In genomic region chr7:139728203-139728602, GRCh38 we compare ENCODE assay signal across 27 cellular contexts. TPM values are rescaled to one million over a fixed set of nuclear protein-coding genes. Genes with fewer than 3 reads are reported as not detected.
DNase-seq lines count a peak whose midpoint lies in the region; ATAC-seq, FAIRE-seq and TF ChIP-seq lines count a peak whose summit lies in the region.
"Had no signal": no experiment of that assay in that cellular context is flagged by ENCODE, and none has a peak within 500 bp of the region (broad histone marks: within the 10 kb centered on the region; RNA-seq: fewer than 3 reads in every experiment).

No MANE protein-coding gene starts in this region.

- H3K36me3 ChIP-seq in liver (ENCODE audit: control insufficient read depth in 4 of 4, insufficient read depth in 3 of 4, low read depth in 1 of 4, low read length in 3 of 4): no peaks in the 10 kb centered on the region
- H3K36me3 ChIP-seq in HepG2 (replicated peaks in 1 of 2; ENCODE audit: control insufficient read depth in 1 of 2, insufficient read depth in 2 of 2, low read length in 2 of 2): peaks cover 4 to 25% of the 10 kb centered on the region in 2 experiments; a peak in 3 of 5 replicates
- no peaks in the 10 kb centered on the region for H3K36me3 ChIP-seq in neural progenitor cell
- H3K36me3 ChIP-seq: BE2C, prostate gland, thoracic aorta had no signal

- no peaks in the 10 kb centered on the region for H3K9me3 Mint-ChIP-seq in chondrocyte (ENCODE audit: low read depth)
- no peaks in the 10 kb centered on the region for H3K9me3 Mint-ChIP-seq in natural killer cell
- H3K9me3 Mint-ChIP-seq in neural progenitor cell: peaks cover 12% of the 10 kb centered on the region
- H3K9me3 Mint-ChIP-seq: activated naive CD4-positive, alpha-beta T cell treated with anti-CD3 and anti-CD28 coated beads, Interleukin-2, amount 50 U/mL, for 24 hours; activated T-helper 1 cell treated with anti-CD3 and anti-CD28 coated beads, Interleukin-12 subunit alpha, Interleukin-12 subunit beta, Interleukin-2, Interleukin-4 antibody, amounts not matched to agents 30 ng/mL and 10 ng/mL and 1 ng/mL, durations not matched to agents 14 hours and 24 hours and 36 hours had no signal

- peak overlapping the region; percentile 12 to 15 for H3K27ac ChIP-seq in liver (ENCODE audit: low read depth in 1 of 2, low read length in 2 of 2)
- no peak overlapping the region for H3K27ac ChIP-seq in HepG2 (ENCODE audit: extremely low read length, insufficient read depth, low read length)
- no peak overlapping the region for H3K27ac ChIP-seq in neural progenitor cell
- H3K27ac ChIP-seq: prostate gland had no signal

- FAIRE-seq in HepG2 (lab: Jason Lieb, UNC): no peak
- FAIRE-seq: G401.6, RCC 7860 had no signal

- H3K79me2 ChIP-seq in HepG2 (ENCODE audit: insufficient read depth, low read length) (peaks cover 80% of the 10 kb centered on the region), neural progenitor cell (ENCODE audit: low read depth) (peaks cover 40% of the 10 kb centered on the region)

- peaks cover 6% of the 10 kb centered on the region for H3K36me3 Mint-ChIP-seq in chondrocyte (ENCODE audit: low read depth)
- no peaks in the 10 kb centered on the region for H3K36me3 Mint-ChIP-seq in natural killer cell
- H3K36me3 Mint-ChIP-seq in neural progenitor cell: peaks cover 37% of the 10 kb centered on the region

- H3K4me1 ChIP-seq in liver (ENCODE audit: control insufficient read depth in 4 of 4, insufficient read depth in 4 of 4, low read length in 3 of 4) (peaks cover 13 to 72% (median 61%) of the 10 kb centered on the region in 4 donors), HepG2 (ENCODE audit: insufficient read depth, low read length) (peaks cover 63% of the 10 kb centered on the region), neural progenitor cell (peaks cover 20% of the 10 kb centered on the region)
- H3K4me1 ChIP-seq: BE2C had no signal

- in situ Hi-C loops in HepG2 (cut with HindIII; ENCODE audit: extremely low pct_ligation_motif_present, low pct_unique_long_range_greater_than_20kb): no loop called here

- TF ChIP-seq CTCF in liver (IDR thresholded peaks at IDR 0.05; ENCODE audit: low read depth, low read length, missing input control) (no peak), HepG2 (CRISPR knock-in tag; IDR thresholded peaks at IDR 0.05) (no peak), chondrocyte (IDR thresholded peaks at IDR 0.05) (no peak), natural killer cell (IDR thresholded peaks at IDR 0.05) (no peak), neural progenitor cell (IDR thresholded peaks at IDR 0.05) (no peak)

- no peak for TF ChIP-seq RAD21 in liver (IDR thresholded peaks at IDR 0.05)
- no peak for TF ChIP-seq RAD21 in HepG2 (CRISPR knock-in tag; IDR thresholded peaks at IDR 0.05)

- TF ChIP-seq EP300 in HepG2 (IDR thresholded peaks at IDR 0.05; ENCODE audit: low read depth in 2 of 2, low read length in 2 of 2) (no peak), HepG2 (CRISPR knock-in tag; IDR thresholded peaks at IDR 0.05; ENCODE audit: borderline replicate concordance) (no peak)

- H4K20me1 ChIP-seq in HepG2 (ENCODE audit: insufficient read depth, low read length) (peaks cover 18% of the 10 kb centered on the region), neural progenitor cell (ENCODE audit: low read depth) (peaks cover 34% of the 10 kb centered on the region)

- H3K4me2 ChIP-seq in HepG2 (ENCODE audit: low read depth, low read length): no peak overlapping the region
- no peak overlapping the region for H3K4me2 ChIP-seq in neural progenitor cell

- intact Hi-C loops in HepG2 (cut with micrococcal nuclease; ENCODE audit: unreplicated experiment) (no loop called here), natural killer cell (cut with micrococcal nuclease) (loop anchor here (5.0 to 10.0 kb wide), 2 partner anchors 39 to 83 kb away; no protein-coding TSS in a partner anchor)

- H2AFZ ChIP-seq in HepG2 (ENCODE audit: low read length) (no peak overlapping the region), neural progenitor cell (replicated peaks) (no peak overlapping the region)

- CTCF ChIA-PET in HepG2 (lab: Yijun Ruan, JAX; ENCODE audit: low intra/inter-chr PET ratio, low total read pairs): no interaction called here

- POLR2A ChIA-PET in HepG2 (lab: Yijun Ruan, JAX): no interaction called here

- H3K4me1 Mint-ChIP-seq in chondrocyte (ENCODE audit: low read depth) (peaks cover 79% of the 10 kb centered on the region), natural killer cell (peaks cover 77 to 84% of the 10 kb centered on the region in 2 donors), neural progenitor cell (peaks cover 2% of the 10 kb centered on the region)

- H3K4me3 Mint-ChIP-seq in chondrocyte (ENCODE audit: unreplicated experiment) (no peak overlapping the region), natural killer cell (no peak overlapping the region), neural progenitor cell (no peak overlapping the region)
- H3K4me3 Mint-ChIP-seq: activated naive CD4-positive, alpha-beta T cell treated with anti-CD3 and anti-CD28 coated beads, Interleukin-2, amount 50 U/mL, for 24 hours; activated T-helper 1 cell treated with anti-CD3 and anti-CD28 coated beads, Interleukin-12 subunit alpha, Interleukin-12 subunit beta, Interleukin-2, Interleukin-4 antibody, amounts not matched to agents 30 ng/mL and 10 ng/mL and 1 ng/mL, durations not matched to agents 14 hours and 24 hours and 36 hours had no signal

- no peaks in the 10 kb centered on the region for H3K27me3 ChIP-seq in liver (ENCODE audit: control insufficient read depth in 4 of 4, insufficient read depth in 4 of 4, low read length in 3 of 4)
- no peaks in the 10 kb centered on the region for H3K27me3 ChIP-seq in HepG2 (ENCODE audit: control insufficient read depth in 1 of 2, insufficient read depth in 2 of 2, low read length in 2 of 2)
- no peaks in the 10 kb centered on the region for H3K27me3 ChIP-seq in neural progenitor cell
- H3K27me3 ChIP-seq: BE2C had no signal

- H3K27ac Mint-ChIP-seq in chondrocyte (ENCODE audit: unreplicated experiment) (peak overlapping the region; percentile 27), natural killer cell (peak overlapping the region; percentile 57 to 83), neural progenitor cell (no peak overlapping the region)
- H3K27ac Mint-ChIP-seq: activated naive CD4-positive, alpha-beta T cell treated with anti-CD3 and anti-CD28 coated beads, Interleukin-2, amount 50 U/mL, for 24 hours; activated T-helper 1 cell treated with anti-CD3 and anti-CD28 coated beads, Interleukin-12 subunit alpha, Interleukin-12 subunit beta, Interleukin-2, Interleukin-4 antibody, amounts not matched to agents 30 ng/mL and 10 ng/mL and 1 ng/mL, durations not matched to agents 14 hours and 24 hours and 36 hours had no signal

- H3K4me3 ChIP-seq in liver (ENCODE audit: low read depth in 1 of 3, low read length in 3 of 3) (no peak overlapping the region), HepG2 (replicated peaks in 1 of 3; ENCODE audit: insufficient read depth in 1 of 3, low read depth in 2 of 3, low read length in 3 of 3) (no peak overlapping the region), neural progenitor cell (no peak overlapping the region)
- H3K4me3 ChIP-seq: prostate gland, thoracic aorta had no signal

- H3F3A ChIP-seq in neural progenitor cell (ENCODE audit: low read depth): peaks cover 12% of the 10 kb centered on the region

- BruUV-seq in HepG2 (replicated peaks; lab: Mats Ljungman, UMichigan): no TSS peak

- no peak for TF ChIP-seq POLR2A in HepG2 (IDR thresholded peaks at IDR 0.05; ENCODE audit: insufficient read depth in 1 of 2, low read depth in 2 of 2, low read length in 2 of 2)

- 95% methylated on average over 1 of the region's 1 CpG for WGBS in liver
- WGBS in HepG2 (ENCODE audit: low lambda C conversion rate): no CpG with 5 or more reads among the region's 1 CpG

- DNase-seq in HepG2 (ENCODE audit: low spot score) (no peak), chondrocyte (ENCODE audit: low spot score) (no peak), natural killer cell (no peak), OCI-M2 (lab: John Stamatoyannopoulos, UW; ENCODE audit: unreplicated experiment) (no peak), neural progenitor cell (ENCODE audit: low spot score) (no peak)
- DNase-seq: activated CD4-positive, alpha-beta T cell treated with anti-CD3 and anti-CD28 coated beads, Interleukin-2, amount 50 U/mL, for 48 hours; BE2C; caudate nucleus; COR-L47; dermis blood vessel endothelial cell; DMS53; H7; kidney glomerular epithelial cell; NCI-H1105 treated with DMSO at 0.1 percent for 48 hours; NCI-H2029; NCI-H526; stimulated activated naive CD8-positive, alpha-beta T cell treated with anti-CD3 and anti-CD28 coated beads, Interleukin-15, Interleukin-2, amounts not matched to agents 100 U/mL and 50 U/mL, for 24 hours had no signal

- no peak for ATAC-seq in HepG2
- ATAC-seq in natural killer cell: no peak
- no peak for ATAC-seq in GM18519 (IDR thresholded peaks at IDR 0.05; ENCODE audit: low FRiP score, unreplicated experiment)
- no peak for ATAC-seq in HG03342 (IDR thresholded peaks at IDR 0.05; ENCODE audit: unreplicated experiment)
- ATAC-seq: activated CD4-positive, CD25-positive, alpha-beta regulatory T cell treated with anti-CD3 and anti-CD28 coated beads, Interleukin-2, amount 50 U/mL, for 24 hours; stimulated activated naive CD8-positive, alpha-beta T cell treated with anti-CD3 and anti-CD28 coated beads, Interleukin-15, Interleukin-2, amounts not matched to agents 100 U/mL and 50 U/mL, for 24 hours had no signal

- H3K9ac ChIP-seq in liver (ENCODE audit: low read depth in 1 of 2, low read length in 2 of 2) (no peak overlapping the region), HepG2 (ENCODE audit: insufficient read depth, low read depth, low read length) (no peak overlapping the region), neural progenitor cell (no peak overlapping the region)

- H3K9me3 ChIP-seq in liver (ENCODE audit: control insufficient read depth in 4 of 4, low read length in 3 of 4) (no peaks in the 10 kb centered on the region), HepG2 (ENCODE audit: low read length) (no peaks in the 10 kb centered on the region), neural progenitor cell (ENCODE audit: low read depth) (no peaks in the 10 kb centered on the region)
- H3K9me3 ChIP-seq: BE2C, prostate gland, thoracic aorta had no signal

- H3K27me3 Mint-ChIP-seq in chondrocyte (ENCODE audit: low read depth) (no peaks in the 10 kb centered on the region), natural killer cell (ENCODE audit: low read depth in 2 of 2) (no peaks in the 10 kb centered on the region), neural progenitor cell (ENCODE audit: insufficient read depth, low read depth) (peaks cover 2% of the 10 kb centered on the region)
- H3K27me3 Mint-ChIP-seq: activated naive CD4-positive, alpha-beta T cell treated with anti-CD3 and anti-CD28 coated beads, Interleukin-2, amount 50 U/mL, for 24 hours had no signal

RNA-seq across cellular contexts. Expression of gene HIPK2, which starts 49.6 kb away (rescaled TPM):
- total RNA-seq in liver (10 to 100 TPM; 13.1 to 48.8 TPM), HepG2 (2016; rRNA removed; fragmentation: Illumina TruSeq; extraction: Trizol) (14.4 and 25.9 TPM in 2 replicates), chondrocyte (71.2 to 75.6 TPM (median 72.3 TPM) in 3 replicates), natural killer cell (100 to 1,000 TPM; 127 to 145 (median 144) TPM), neural progenitor cell (ENCODE audit: low replicate concordance) (12.8 and 14.2 TPM in 2 replicates)
- polyA plus RNA-seq in liver (10 to 100 TPM; 15.1 to 18.1 TPM), HepG2 (2011; rRNA removed) (17.0 and 20.2 TPM in 2 replicates)
- 38.1 and 38.4 TPM in 2 replicates for total RNA-seq in HepG2 (2016; cell fraction: cytosol; rRNA removed; fragmentation: Illumina TruSeq; extraction: Trizol; ENCODE audit: low read depth)
- total RNA-seq in HepG2 (2016; cell fraction: insoluble cytoplasmic fraction; rRNA removed; fragmentation: Illumina TruSeq; extraction: Trizol): 13.8 and 20.2 TPM in 2 replicates
- 26.7 and 27.9 TPM in 2 replicates for total RNA-seq in HepG2 (2016; cell fraction: membrane; rRNA removed; fragmentation: Illumina TruSeq; extraction: Trizol)
- total RNA-seq in HepG2 (2016; cell fraction: nucleus; rRNA removed; fragmentation: Illumina TruSeq; extraction: Trizol): 19.7 and 24.5 TPM in 2 replicates
- 11.5 and 11.7 TPM in 2 replicates for polyA plus RNA-seq in HepG2 (2011; cell fraction: cytosol; rRNA removed)
- 34.6 and 39.9 TPM in 2 replicates for polyA plus RNA-seq in HepG2 (2011; cell fraction: nucleus; rRNA removed)
- polyA plus RNA-seq in HepG2 (2012): 18.0 and 18.2 TPM in 2 replicates
- 2.4 and 2.9 TPM in 2 replicates for polyA plus RNA-seq in HepG2 (2016; cell fraction: cytosol; fragmentation: Illumina TruSeq; extraction: Trizol; ENCODE audit: low read depth)
- polyA plus RNA-seq in HepG2 (2016; cell fraction: insoluble cytoplasmic fraction; fragmentation: Illumina TruSeq; extraction: Trizol; ENCODE audit: low read depth): 15.0 and 20.1 TPM in 2 replicates
- polyA plus RNA-seq in HepG2 (2016; cell fraction: membrane; fragmentation: Illumina TruSeq; extraction: Trizol; ENCODE audit: low read depth): 5.5 and 6.5 TPM in 2 replicates
- 17.7 and 18.3 TPM in 2 replicates for polyA plus RNA-seq in HepG2 (2016; cell fraction: nucleus; fragmentation: Illumina TruSeq; extraction: Trizol; ENCODE audit: insufficient read depth, low read depth)
- 10.5 and 48.8 TPM in 2 replicates for polyA minus RNA-seq in HepG2 (2011; rRNA and poly(A)+ RNA removed; ENCODE audit: low replicate concordance)
- 29.2 and 34.4 TPM in 2 replicates for polyA minus RNA-seq in HepG2 (2011; cell fraction: cytosol; rRNA and poly(A)+ RNA removed)
- polyA minus RNA-seq in HepG2 (2011; cell fraction: nucleus; rRNA and poly(A)+ RNA removed): 29.6 and 32.6 TPM in 2 replicates

Comparison
In these comparisons a context has a peak if more than half of its experiments do, and no peak if none do; other contexts are left out.
1. H3K27ac ChIP-seq: peak in liver (2 of 2); none in HepG2 (single experiment) and neural progenitor cell (single experiment).